ENCODE assay signal across 15 cellular contexts in the genomic region with DNA sequence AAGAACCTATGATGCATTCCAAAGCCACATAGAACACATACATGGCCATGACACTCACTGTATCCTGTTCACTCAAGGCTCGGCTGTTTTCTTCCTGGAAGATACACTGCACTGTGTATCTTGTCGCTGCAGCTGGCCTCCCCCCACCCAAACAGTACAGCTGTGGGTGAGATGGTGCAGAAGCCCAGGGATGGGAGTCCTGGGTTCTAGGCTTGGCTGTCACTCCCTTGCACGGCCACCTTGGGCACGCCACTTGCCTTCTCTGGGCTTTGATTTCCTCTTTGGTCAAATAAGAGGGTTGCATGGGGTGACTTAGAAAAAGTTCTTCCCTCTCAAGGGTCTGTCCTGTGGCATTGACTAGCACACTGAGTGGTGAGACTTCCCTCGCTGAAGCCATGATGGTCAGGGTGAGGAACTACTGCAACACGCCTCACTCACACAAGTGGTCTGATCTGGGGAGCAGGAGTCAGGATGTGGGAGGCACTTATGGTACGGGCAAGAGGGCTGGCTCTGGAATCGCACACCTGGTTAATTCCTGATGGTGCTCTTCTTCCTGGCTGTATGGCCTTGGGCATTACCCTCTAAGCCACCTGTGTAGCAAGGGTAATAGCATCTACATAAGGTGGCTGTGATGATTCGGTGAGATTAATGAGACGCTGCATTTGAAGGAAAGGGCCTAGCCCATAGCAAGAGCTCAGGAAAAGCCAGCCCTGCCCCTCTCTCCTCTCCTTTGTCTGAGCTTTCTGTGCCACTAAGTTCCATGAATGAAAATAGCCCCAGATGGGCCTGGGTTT. TPM values are rescaled to one million over a fixed set of nuclear protein-coding genes. Genes with fewer than 3 reads are reported as not detected.
DNase-seq lines count a peak whose midpoint lies in the region; ATAC-seq and TF ChIP-seq lines count a peak whose summit lies in the region.
"Had no signal": no experiment of that assay in that cellular context is flagged by ENCODE, and none has a peak within 500 bp of the region (broad histone marks: within the 10 kb centered on the region; RNA-seq: fewer than 3 reads in every experiment).

No MANE protein-coding gene starts in this region.

- no peak overlapping the region for H3K4me3 Mint-ChIP-seq in stimulated activated effector memory CD8-positive, alpha-beta T cell treated with anti-CD3 and anti-CD28 coated beads, Interleukin-12 subunit alpha, Interleukin-12 subunit beta, amount 100 ng/mL, for 72 hours

- intact Hi-C loops in Panc1 (cut with micrococcal nuclease; ENCODE audit: unreplicated experiment) (no loop called here), right cardiac atrium (cut with DNase I) (no loop called here), mucosa of descending colon (cut with DNase I, micrococcal nuclease) (loop anchor here in 1 of 2 donors (10.0 kb wide), 1 partner anchor 62 kb away; no protein-coding TSS in a partner anchor)

- H3K36me3 ChIP-seq in DND-41 (ENCODE audit: insufficient read depth, low read length) (peaks cover 39% of the 10 kb centered on the region), Panc1 (ENCODE audit: control insufficient read depth, insufficient read depth, low read length) (peaks cover 18% of the 10 kb centered on the region), mucosa of descending colon (ENCODE audit: low read depth) (no peaks in the 10 kb centered on the region)

- H3K9me3 ChIP-seq in DND-41 (ENCODE audit: insufficient read depth, low read length, severe bottlenecking) (peaks cover 3% of the 10 kb centered on the region), Panc1 (ENCODE audit: control insufficient read depth, insufficient read depth, low read depth, low read length) (no peaks in the 10 kb centered on the region), right cardiac atrium (ENCODE audit: control insufficient read depth, low read length) (no peaks in the 10 kb centered on the region), mucosa of descending colon (no peaks in the 10 kb centered on the region)

- H3K27ac Mint-ChIP-seq in stimulated activated effector memory CD8-positive, alpha-beta T cell treated with anti-CD3 and anti-CD28 coated beads, Interleukin-12 subunit alpha, Interleukin-12 subunit beta, amount 100 ng/mL, for 72 hours: peak overlapping the region; percentile 75

- peaks cover 36% of the 10 kb centered on the region for H4K20me1 ChIP-seq in DND-41 (ENCODE audit: insufficient read depth, low read length)

- no peak overlapping the region for H3K4me2 ChIP-seq in DND-41 (ENCODE audit: insufficient read depth, low read length)

- TF ChIP-seq CTCF in DND-41 (IDR thresholded peaks at IDR 0.05; ENCODE audit: borderline replicate concordance, extremely low read depth, low read length, poor library complexity, severe bottlenecking) (no peak), Panc1 (IDR thresholded peaks at IDR 0.05) (no peak), mucosa of descending colon (IDR thresholded peaks at IDR 0.05) (no peak), GM13977 (IDR thresholded peaks at IDR 0.05; ENCODE audit: extremely low read depth, insufficient read depth, missing control alignments) (no peak)

- no peak overlapping the region for H3K27ac ChIP-seq in DND-41 (ENCODE audit: low read length)
- H3K27ac ChIP-seq in Panc1 (ENCODE audit: low read length): no peak overlapping the region
- H3K27ac ChIP-seq in right cardiac atrium (ENCODE audit: low read length): peak overlapping the region; percentile 54
- H3K27ac ChIP-seq: HL-60, parathyroid adenoma had no signal

- peaks cover 54% of the 10 kb centered on the region for H3K36me3 Mint-ChIP-seq in stimulated activated effector memory CD8-positive, alpha-beta T cell treated with anti-CD3 and anti-CD28 coated beads, Interleukin-12 subunit alpha, Interleukin-12 subunit beta, amount 100 ng/mL, for 72 hours

- no peak overlapping the region for H3K4me3 ChIP-seq in DND-41 (ENCODE audit: low read depth in 1 of 2, low read length in 2 of 2)
- H3K4me3 ChIP-seq in Panc1 (ENCODE audit: low read depth in 2 of 2, low read length in 2 of 2): no peak overlapping the region
- H3K4me3 ChIP-seq in right cardiac atrium (ENCODE audit: low read length): no peak overlapping the region
- H3K4me3 ChIP-seq in mucosa of descending colon: no peak overlapping the region

- in situ Hi-C loops in Panc1 (cut with HindIII; ENCODE audit: low pct_unique_long_range_greater_than_20kb, low sequenced_read_pairs) (no loop called here), GM13977 (cut with MboI; ENCODE audit: low pct_unique_long_range_greater_than_20kb, low sequenced_read_pairs, unreplicated experiment) (no loop called here)

- H3K9ac ChIP-seq in DND-41 (ENCODE audit: low read depth, low read length): no peak overlapping the region
- H3K9ac ChIP-seq: parathyroid adenoma had no signal

- DNase-seq in DND-41 (no peak), Panc1 (ENCODE audit: low read depth, low spot score) (no peak), right cardiac atrium (peak in 1 of 3 donors; percentile 56), mucosa of descending colon (no peak), GM13977 (ENCODE audit: low spot score) (no peak)
- DNase-seq in stimulated activated effector memory CD8-positive, alpha-beta T cell treated with anti-CD3 and anti-CD28 coated beads, Interleukin-12 subunit alpha, Interleukin-12 subunit beta, amount 100 ng/mL, for 72 hours (ENCODE audit: low spot score in 2 of 2): peak in 1 of 2 donors; percentile 45
- DNase-seq: effector CD8-positive, alpha-beta T cell; left cardiac atrium; PC-3; stimulated activated CD4-positive, alpha-beta T cell treated with anti-CD3 and anti-CD28 coated beads, Interleukin-1b, Interleukin-23, amount 100 ng/mL, for 48 hours; stimulated activated naive CD4-positive, alpha-beta T cell; T1000 had no signal

- CTCF ChIA-PET in Panc1 (lab: Charles Lee): interaction anchor here (0.6 kb wide), 1 partner anchor 164 kb away, joined by 3 read pairs; no protein-coding TSS in a partner anchor

- H3K79me2 ChIP-seq in DND-41 (ENCODE audit: insufficient read depth, low read length): no peaks in the 10 kb centered on the region
- H3K79me2 ChIP-seq: parathyroid adenoma had no signal

- ATAC-seq in DND-41 (ENCODE audit: insufficient read depth, low read depth) (peak; percentile 48), Panc1 (peak; percentile 36), right cardiac atrium (peak in 1 of 2 donors; percentile 3), mucosa of descending colon (no peak), HG03045 (IDR thresholded peaks at IDR 0.05; ENCODE audit: unreplicated experiment) (no peak)
- peak; percentile 19 for ATAC-seq in stimulated activated effector memory CD8-positive, alpha-beta T cell treated with anti-CD3 and anti-CD28 coated beads, Interleukin-12 subunit alpha, Interleukin-12 subunit beta, amount 100 ng/mL, for 72 hours
- ATAC-seq: PC-3 had no signal

- H3K9me3 Mint-ChIP-seq in stimulated activated effector memory CD8-positive, alpha-beta T cell treated with anti-CD3 and anti-CD28 coated beads, Interleukin-12 subunit alpha, Interleukin-12 subunit beta, amount 100 ng/mL, for 72 hours: no peaks in the 10 kb centered on the region

- BruUV-seq in Panc1 (replicated peaks; lab: Mats Ljungman, UMichigan): no TSS peak

- no peaks in the 10 kb centered on the region for H3K27me3 ChIP-seq in DND-41 (ENCODE audit: insufficient read depth, low read length, poor library complexity)
- no peaks in the 10 kb centered on the region for H3K27me3 ChIP-seq in Panc1 (ENCODE audit: control insufficient read depth, insufficient read depth, low read length)
- H3K27me3 ChIP-seq in right cardiac atrium (ENCODE audit: control insufficient read depth, insufficient read depth): no peaks in the 10 kb centered on the region

- WGBS in right cardiac atrium: 83% methylated on average over 10 of the region's 10 CpGs

- no peak overlapping the region for H2AFZ ChIP-seq in DND-41 (ENCODE audit: low read depth, low read length)
- H2AFZ ChIP-seq: parathyroid adenoma had no signal

- peaks cover 2% of the 10 kb centered on the region for H3K4me1 Mint-ChIP-seq in stimulated activated effector memory CD8-positive, alpha-beta T cell treated with anti-CD3 and anti-CD28 coated beads, Interleukin-12 subunit alpha, Interleukin-12 subunit beta, amount 100 ng/mL, for 72 hours

- H3K4me1 ChIP-seq in DND-41 (ENCODE audit: insufficient read depth, low read length) (no peaks in the 10 kb centered on the region), Panc1 (ENCODE audit: control insufficient read depth, insufficient read depth, low read length) (no peaks in the 10 kb centered on the region), right cardiac atrium (ENCODE audit: control insufficient read depth, insufficient read depth, low read length) (peaks cover 20% of the 10 kb centered on the region), mucosa of descending colon (ENCODE audit: low read depth) (no peaks in the 10 kb centered on the region)
- H3K4me1 ChIP-seq: parathyroid adenoma had no signal

- POLR2A ChIA-PET in Panc1 (lab: Charles Lee): no interaction called here

RNA-seq across cellular contexts. Expression of a gene that starts 44.0 kb away (rescaled TPM):
- total RNA-seq in Panc1 (2021; ENCODE audit: unreplicated experiment): 226 TPM
- 274 TPM for polyA plus RNA-seq in Panc1 (2012; ENCODE audit: insufficient read length)
- 100 to 1,000 TPM; 104 to 145 (median 122) TPM for total RNA-seq in right cardiac atrium
- 103 TPM for polyA plus RNA-seq in right cardiac atrium
- total RNA-seq in mucosa of descending colon: 100 to 1,000 TPM; 101 to 113 (median 109) TPM

Comparison
In these comparisons a context has a peak if more than half of its experiments do, and no peak if none do; other contexts are left out.
1. ATAC-seq: peak in DND-41 (single experiment), Panc1 (single experiment) and stimulated activated effector memory CD8-positive, alpha-beta T cell treated with anti-CD3 and anti-CD28 coated beads, Interleukin-12 subunit alpha, Interleukin-12 subunit beta, amount 100 ng/mL, for 72 hours (single experiment); none in mucosa of descending colon (single experiment) and HG03045 (single experiment).